In the genomic region with DNA sequence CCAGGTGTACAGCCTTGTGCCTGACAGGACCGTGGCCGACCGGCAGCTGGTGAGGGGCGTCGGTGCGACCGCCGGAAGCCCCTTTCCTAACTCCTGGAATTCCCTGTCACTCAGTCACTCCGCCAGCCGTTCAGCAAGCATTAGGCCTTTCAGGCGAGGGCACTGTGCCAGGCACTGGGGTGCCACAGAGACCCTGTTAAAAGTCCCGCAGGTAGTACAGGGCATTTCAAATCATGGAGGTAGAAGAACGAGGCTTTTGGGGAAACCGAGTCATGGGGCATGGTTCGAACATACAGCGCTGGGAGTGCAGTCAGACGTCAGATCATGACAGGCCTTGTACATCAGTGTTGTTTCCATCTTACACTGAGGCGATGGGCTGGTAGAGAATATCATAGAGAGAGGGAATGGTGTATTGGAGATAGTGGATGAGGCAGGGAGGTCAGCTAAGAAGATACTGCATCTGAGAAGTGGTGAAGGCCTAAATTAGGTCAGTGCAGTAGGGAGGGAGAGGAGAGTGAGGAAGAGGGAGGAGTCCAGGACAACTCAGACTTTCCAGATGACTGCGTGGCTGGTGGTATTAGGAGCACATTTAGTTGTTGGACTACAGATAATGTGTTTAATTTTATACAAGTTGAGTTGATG, we compare ENCODE assay signal across 1 cellular context.
TF ChIP-seq lines count a peak whose summit lies in the region.

No MANE protein-coding gene starts in this region.

TF ChIP-seq in HepG2, 621 proteins besides CTCF, POLR2A, EP300 and RAD21 (continued from another document and continues in another):
- peak; percentile 65; the same call in 1 of the 2 replicates for TF ChIP-seq ZNF512B (CRISPR knock-in tag; IDR thresholded peaks at IDR 0.05; ENCODE audit: borderline replicate concordance)
- TF ChIP-seq ZBTB3 (CRISPR knock-in tag; IDR thresholded peaks at IDR 0.05; ENCODE audit: borderline replicate concordance, low read depth): peak; percentile 54; the same call in 1 of the 2 replicates
- 0 out of 2 replicates have a peak, but pooled peaks have one; percentile 10 for TF ChIP-seq ZNF609 (CRISPR knock-in tag; IDR thresholded peaks at IDR 0.05; ENCODE audit: borderline replicate concordance)
- TF ChIP-seq ZNF746 (CRISPR knock-in tag; IDR thresholded peaks at IDR 0.05): 0 out of 2 replicates have a peak, but pooled peaks have one; percentile 2
- 0 out of 2 replicates have a peak, but pooled peaks have one; percentile 27 for TF ChIP-seq MED13 (CRISPR knock-in tag; IDR thresholded peaks at IDR 0.05)
- TF ChIP-seq ZNF253 (CRISPR knock-in tag; IDR thresholded peaks at IDR 0.05; ENCODE audit: borderline replicate concordance): no peak
- TF ChIP-seq ISL2 (CRISPR knock-in tag; IDR thresholded peaks at IDR 0.05): peak; percentile 1; the same call in 1 of the 2 replicates
- peak; percentile 19 for TF ChIP-seq HNRNPLL (IDR thresholded peaks at IDR 0.05; ENCODE audit: low read depth, low read length, poor library complexity, severe bottlenecking)
- TF ChIP-seq RBFOX2 (IDR thresholded peaks at IDR 0.05; ENCODE audit: low read depth, low read length): no peak
- TF ChIP-seq THYN1 (CRISPR knock-in tag; IDR thresholded peaks at IDR 0.05; ENCODE audit: borderline replicate concordance, low read depth): no peak
- TF ChIP-seq ZNF605 (CRISPR knock-in tag; IDR thresholded peaks at IDR 0.05): 0 out of 2 replicates have a peak, but pooled peaks have one; percentile 13
- TF ChIP-seq HOXD1 (CRISPR knock-in tag; IDR thresholded peaks at IDR 0.05): 0 out of 2 replicates have a peak, but pooled peaks have one; percentile 65
- TF ChIP-seq, protein P1, sequence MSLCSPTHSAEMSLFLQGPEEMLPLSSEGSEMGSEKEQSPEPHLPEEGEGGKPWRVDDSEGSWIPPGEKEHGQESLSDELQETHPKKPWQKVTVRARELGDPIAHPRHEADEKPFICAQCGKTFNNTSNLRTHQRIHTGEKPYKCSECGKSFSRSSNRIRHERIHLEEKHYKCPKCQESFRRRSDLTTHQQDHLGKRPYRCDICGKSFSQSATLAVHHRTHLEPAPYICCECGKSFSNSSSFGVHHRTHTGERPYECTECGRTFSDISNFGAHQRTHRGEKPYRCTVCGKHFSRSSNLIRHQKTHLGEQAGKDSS (CRISPR knock-in tag; IDR thresholded peaks at IDR 0.05; ENCODE audit: borderline replicate concordance, low read depth): 0 out of 2 replicates have a peak, but pooled peaks have one; percentile 16
- TF ChIP-seq DR1 (CRISPR knock-in tag; IDR thresholded peaks at IDR 0.05): peak; percentile 43; the same call in 1 of the 2 replicates
- TF ChIP-seq ZNF34 (CRISPR knock-in tag; IDR thresholded peaks at IDR 0.05; ENCODE audit: borderline replicate concordance): 0 out of 2 replicates have a peak, but pooled peaks have one; percentile 23
- TF ChIP-seq, protein P2, sequence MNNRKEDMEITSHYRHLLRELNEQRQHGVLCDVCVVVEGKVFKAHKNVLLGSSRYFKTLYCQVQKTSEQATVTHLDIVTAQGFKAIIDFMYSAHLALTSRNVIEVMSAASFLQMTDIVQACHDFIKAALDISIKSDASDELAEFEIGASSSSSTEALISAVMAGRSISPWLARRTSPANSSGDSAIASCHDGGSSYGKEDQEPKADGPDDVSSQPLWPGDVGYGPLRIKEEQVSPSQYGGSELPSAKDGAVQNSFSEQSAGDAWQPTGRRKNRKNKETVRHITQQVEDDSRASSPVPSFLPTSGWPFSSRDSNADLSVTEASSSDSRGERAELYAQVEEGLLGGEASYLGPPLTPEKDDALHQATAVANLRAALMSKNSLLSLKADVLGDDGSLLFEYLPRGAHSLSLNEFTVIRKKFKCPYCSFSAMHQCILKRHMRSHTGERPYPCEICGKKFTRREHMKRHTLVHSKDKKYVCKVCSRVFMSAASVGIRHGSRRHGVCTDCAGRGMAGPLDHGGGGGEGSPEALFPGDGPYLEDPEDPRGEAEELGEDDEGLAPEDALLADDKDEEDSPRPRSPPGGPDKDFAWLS (CRISPR knock-in tag; IDR thresholded peaks at IDR 0.05; ENCODE audit: borderline replicate concordance): 0 out of 2 replicates have a peak, but pooled peaks have one; percentile 5
- peak; percentile 48; the same call in 1 of the 2 replicates for TF ChIP-seq ZBTB7A (CRISPR knock-in tag; IDR thresholded peaks at IDR 0.05)
- TF ChIP-seq ZNF660 (CRISPR knock-in tag; IDR thresholded peaks at IDR 0.05; ENCODE audit: borderline replicate concordance, low read depth): 0 out of 2 replicates have a peak, but pooled peaks have one; percentile 84
- no peak for TF ChIP-seq ZNF652 (CRISPR knock-in tag; IDR thresholded peaks at IDR 0.05; ENCODE audit: borderline replicate concordance, low read depth)
- no peak for TF ChIP-seq ZNF749 (CRISPR knock-in tag; IDR thresholded peaks at IDR 0.05; ENCODE audit: borderline replicate concordance)
- 0 out of 2 replicates have a peak, but pooled peaks have one; percentile 21 for TF ChIP-seq ZNF589 (CRISPR knock-in tag; conservative IDR thresholded peaks at IDR 0.05)
- TF ChIP-seq ZNF318 (CRISPR knock-in tag; IDR thresholded peaks at IDR 0.05): peak; percentile 30; the same call in 1 of the 2 replicates
- no peak for TF ChIP-seq ADNP (CRISPR knock-in tag; IDR thresholded peaks at IDR 0.05)
- TF ChIP-seq NCOA2 (CRISPR knock-in tag; IDR thresholded peaks at IDR 0.05): no peak
- TF ChIP-seq ZNF543 (CRISPR knock-in tag; IDR thresholded peaks at IDR 0.05): peak; percentile 18; the same call in 1 of the 2 replicates
- peak; percentile 11; the same call in 1 of the 2 replicates for TF ChIP-seq ZNF501 (CRISPR knock-in tag; IDR thresholded peaks at IDR 0.05)
- no peak for TF ChIP-seq STAT5B (CRISPR knock-in tag; IDR thresholded peaks at IDR 0.05)
- 0 out of 2 replicates have a peak, but pooled peaks have one; percentile 46 for TF ChIP-seq RNF2 (conservative IDR thresholded peaks at IDR 0.05; ENCODE audit: low read depth)
- no peak for TF ChIP-seq ZNF713 (CRISPR knock-in tag; IDR thresholded peaks at IDR 0.05)
- no peak for TF ChIP-seq ZNF629 (CRISPR knock-in tag; conservative IDR thresholded peaks at IDR 0.05)
- TF ChIP-seq ZNF292 (CRISPR knock-in tag; IDR thresholded peaks at IDR 0.05; ENCODE audit: borderline replicate concordance, low read depth): 0 out of 2 replicates have a peak, but pooled peaks have one; percentile 62
